In genomic region chr5:18008940-18009339, GRCh38 we compare ENCODE assay signal across 33 cellular contexts.
"Had no signal": no experiment of that assay in that cellular context is flagged by ENCODE, and none has a peak within 500 bp of the region (broad histone marks: within the 10 kb centered on the region; RNA-seq: fewer than 3 reads in every experiment).

No MANE protein-coding gene starts in this region.

- H3K36me3 ChIP-seq: adrenal gland, ascending aorta, brain microvascular endothelial cell, breast epithelium, cardiac muscle cell had no signal

- H3K4me3 ChIP-seq: adrenal gland, ascending aorta, body of pancreas, breast epithelium, cardiac muscle cell had no signal

- DNase-seq: activated effector memory CD4-positive, alpha-beta T cell treated with anti-CD3 and anti-CD28 coated beads, Interleukin-2, amount 50 U/mL, for 16 hours; activated effector memory CD4-positive, alpha-beta T cell treated with Interleukin-2 at 50 U/mL for 16 hours; activated gamma-delta T cell; activated gamma-delta T cell treated with Interleukin-2 at 50 U/mL for 16 hours; activated naive CD4-positive, alpha-beta T cell; activated naive CD4-positive, alpha-beta T cell treated with anti-CD3 and anti-CD28 coated beads for 36 hours; activated naive CD4-positive, alpha-beta T cell treated with anti-CD3 and anti-CD28 coated beads, Interleukin-2, amount 10 ng/mL, durations not matched to agents 7 days and 5 days; activated naive CD4-positive, alpha-beta T cell treated with anti-CD3 and anti-CD28 coated beads, Interleukin-2, amount 50 U/mL, for 16 hours; activated naive CD4-positive, alpha-beta T cell treated with Interleukin-2 at 50 U/mL for 16 hours; activated naive CD8-positive, alpha-beta T cell treated with anti-CD3 and anti-CD28 coated beads for 36 hours; activated naive CD8-positive, alpha-beta T cell treated with anti-CD3 and anti-CD28 coated beads, Interleukin-2, amount 10 ng/mL, durations not matched to agents 7 days and 5 days; activated naive CD8-positive, alpha-beta T cell treated with anti-CD3 and anti-CD28 coated beads, Interleukin-2, amount 50 U/mL, for 24 hours; activated T-cell treated with anti-CD3 and anti-CD28 coated beads, Interleukin-2, amount 50 U/mL, for 4 hours; activated T-cell treated with anti-CD3 and anti-CD28 coated beads, Interleukin-2, amount 50 U/mL, for 48 hours; activated T-cell treated with anti-CD3 and anti-CD28 coated beads, Interleukin-2, amount 50 U/mL, for 72 hours; adrenal gland; amniotic stem cell; amygdala; anterior cingulate cortex; aorta; body of pancreas; brain microvascular endothelial cell; caudate nucleus; central memory CD4-positive, alpha-beta T cell; cerebellar nuclear complex had no signal

- ATAC-seq: activated naive CD4-positive, alpha-beta T cell treated with anti-CD3 and anti-CD28 coated beads, Interleukin-2, amount 50 U/mL, for 72 hours; activated naive CD8-positive, alpha-beta T cell treated with anti-CD3 and anti-CD28 coated beads, Interleukin-2, amount 50 U/mL, for 24 hours; activated T-cell treated with anti-CD3 and anti-CD28 coated beads, Interleukin-2, amount 50 U/mL, for 4 hours; activated T-cell treated with anti-CD3 and anti-CD28 coated beads, Interleukin-2, amount 50 U/mL, for 72 hours; activated T-helper 17 cell treated with anti-CD3 and anti-CD28 coated beads, Interleukin-2, amount 50 U/mL, for 72 hours; body of pancreas had no signal

- H3K27ac ChIP-seq: adrenal gland, ascending aorta, body of pancreas, brain microvascular endothelial cell, breast epithelium, cardiac muscle cell had no signal

- H3K9me3 ChIP-seq: adrenal gland, ascending aorta, body of pancreas had no signal

- H3K4me1 ChIP-seq: adrenal gland, ascending aorta, body of pancreas, breast epithelium had no signal

- FAIRE-seq: astrocyte, bronchial epithelial cell, colon had no signal

- H3K27me3 ChIP-seq: adrenal gland, ascending aorta, body of pancreas, brain microvascular endothelial cell, breast epithelium, cardiac muscle cell had no signal
